In genomic region chrX:11793734-11794133, GRCh38 we compare ENCODE assay signal across 18 cellular contexts. TPM values are rescaled to one million over a fixed set of nuclear protein-coding genes. Genes with fewer than 3 reads are reported as not detected.
DNase-seq lines count a peak whose midpoint lies in the region; ATAC-seq and TF ChIP-seq lines count a peak whose summit lies in the region.
"Had no signal": no experiment of that assay in that cellular context is flagged by ENCODE, and none has a peak within 500 bp of the region (broad histone marks: within the 10 kb centered on the region; RNA-seq: fewer than 3 reads in every experiment).

No MANE protein-coding gene starts in this region.

- no peaks in the 10 kb centered on the region for H3K79me2 ChIP-seq in mesendoderm (ENCODE audit: control insufficient read depth, insufficient read depth, low read length)

- CTCF ChIA-PET in activated CD4-positive, alpha-beta T cell treated with anti-CD3 and anti-CD28 coated beads, Interleukin-2, amount 10 ng/mL, durations not matched to agents 7 days and 5 days (lab: Charles Lee): interaction anchor here (1.2 kb wide), 1 partner anchor 12 kb away, joined by 5 read pairs; no protein-coding TSS in a partner anchor
- CTCF ChIA-PET in CD8-positive, alpha-beta T cell (lab: Charles Lee): no interaction called here

- H2BK5ac ChIP-seq in mesendoderm (ENCODE audit: low read length): no peak overlapping the region

- H3K9ac ChIP-seq in mesendoderm (ENCODE audit: low read length): no peak overlapping the region

- no peak for TF ChIP-seq CTCF in CD8-positive, alpha-beta T cell (IDR thresholded peaks at IDR 0.05)

- no peaks in the 10 kb centered on the region for H3K9me3 Mint-ChIP-seq in activated CD4-positive, alpha-beta T cell treated with anti-CD3 and anti-CD28 coated beads, Interleukin-2, amount 10 ng/mL, durations not matched to agents 7 days and 5 days
- H3K9me3 Mint-ChIP-seq in CD8-positive, alpha-beta T cell: no peaks in the 10 kb centered on the region
- H3K9me3 Mint-ChIP-seq in activated T-helper 17 cell treated with anti-CD3 and anti-CD28 coated beads, Interleukin-2, amount 50 U/mL, for 72 hours: no peaks in the 10 kb centered on the region
- H3K9me3 Mint-ChIP-seq: GM23338 had no signal

- no peaks in the 10 kb centered on the region for H3K27me3 Mint-ChIP-seq in activated CD4-positive, alpha-beta T cell treated with anti-CD3 and anti-CD28 coated beads, Interleukin-2, amount 10 ng/mL, durations not matched to agents 7 days and 5 days
- no peaks in the 10 kb centered on the region for H3K27me3 Mint-ChIP-seq in CD8-positive, alpha-beta T cell (ENCODE audit: low read depth)
- H3K27me3 Mint-ChIP-seq in activated T-helper 17 cell treated with anti-CD3 and anti-CD28 coated beads, Interleukin-2, amount 50 U/mL, for 72 hours: no peaks in the 10 kb centered on the region
- no peaks in the 10 kb centered on the region for H3K27me3 Mint-ChIP-seq in T-helper 17 cell

- H3K27ac ChIP-seq in CD8-positive, alpha-beta T cell (ENCODE audit: low read depth, low read length): no peak overlapping the region
- no peak overlapping the region for H3K27ac ChIP-seq in mesendoderm (ENCODE audit: low read depth, low read length)
- H3K27ac ChIP-seq: Peyer's patch had no signal

- H2AK5ac ChIP-seq in mesendoderm (ENCODE audit: low read length): no peak overlapping the region

- ATAC-seq in CD8-positive, alpha-beta T cell: no peak
- no peak for ATAC-seq in activated T-helper 17 cell treated with anti-CD3 and anti-CD28 coated beads, Interleukin-2, amount 50 U/mL, for 72 hours (replicated peaks)
- ATAC-seq in T-helper 17 cell: no peak
- ATAC-seq in HG02571 (IDR thresholded peaks at IDR 0.05; ENCODE audit: unreplicated experiment): no peak
- ATAC-seq: GM23338 had no signal

- no peak overlapping the region for H3K23ac ChIP-seq in mesendoderm (ENCODE audit: low read length)

- H3K9me3 ChIP-seq in CD8-positive, alpha-beta T cell (ENCODE audit: low read length): no peaks in the 10 kb centered on the region
- no peaks in the 10 kb centered on the region for H3K9me3 ChIP-seq in T-helper 17 cell (ENCODE audit: control insufficient read depth, low read length, poor library complexity, severe bottlenecking)
- H3K9me3 ChIP-seq: Peyer's patch had no signal

- no CpG with 5 or more reads among the region's 6 CpGs for WGBS in mesendoderm (ENCODE audit: extremely low coverage, insufficient coverage, low lambda C conversion rate)

- H3K4me3 Mint-ChIP-seq in activated CD4-positive, alpha-beta T cell treated with anti-CD3 and anti-CD28 coated beads, Interleukin-2, amount 10 ng/mL, durations not matched to agents 7 days and 5 days: no peak overlapping the region
- no peak overlapping the region for H3K4me3 Mint-ChIP-seq in CD8-positive, alpha-beta T cell
- H3K4me3 Mint-ChIP-seq in activated T-helper 17 cell treated with anti-CD3 and anti-CD28 coated beads, Interleukin-2, amount 50 U/mL, for 72 hours: peak overlapping the region; percentile 34
- no peak overlapping the region for H3K4me3 Mint-ChIP-seq in T-helper 17 cell
- H3K4me3 Mint-ChIP-seq: CD14-positive monocyte, GM23338 had no signal

- no peaks in the 10 kb centered on the region for H3K79me1 ChIP-seq in mesendoderm (ENCODE audit: low read length)

- no peaks in the 10 kb centered on the region for H3K27me3 ChIP-seq in CD8-positive, alpha-beta T cell (ENCODE audit: insufficient read depth, low read length)
- H3K27me3 ChIP-seq in mesendoderm (ENCODE audit: insufficient read depth, low read length, poor library complexity): no peaks in the 10 kb centered on the region
- H3K27me3 ChIP-seq: Peyer's patch had no signal

- no peak for DNase-seq in activated CD4-positive, alpha-beta T cell treated with anti-CD3 and anti-CD28 coated beads, Interleukin-2, amount 10 ng/mL, durations not matched to agents 7 days and 5 days
- DNase-seq in activated CD4-positive, alpha-beta T cell treated with anti-CD3 and anti-CD28 coated beads for 1 hour: no peak
- DNase-seq in CD8-positive, alpha-beta T cell: no peak
- DNase-seq in mesendoderm: peak; percentile 4
- DNase-seq in T-helper 17 cell: no peak
- no peak for DNase-seq in globus pallidus (ENCODE audit: low spot score)
- DNase-seq: DMS79, IMR-90, MV-4-11, NCI-H1417 treated with DMSO at 0.1 percent for 48 hours, NCI-H2029 treated with DMSO at 0.1 percent for 48 hours, NCI-H510A, NCI-H82, Peyer's patch had no signal

- H3K4me1 ChIP-seq in CD8-positive, alpha-beta T cell (ENCODE audit: insufficient read depth, low read length): peaks cover 28% of the 10 kb centered on the region
- no peaks in the 10 kb centered on the region for H3K4me1 ChIP-seq in mesendoderm (ENCODE audit: control insufficient read depth, low read depth, low read length)
- H3K4me1 ChIP-seq: Peyer's patch had no signal

- H2BK15ac ChIP-seq in mesendoderm (replicated peaks; ENCODE audit: low read depth): no peak overlapping the region

- H3K56ac ChIP-seq in mesendoderm (ENCODE audit: low read length): no peak overlapping the region

- no peak overlapping the region for H4K8ac ChIP-seq in mesendoderm (ENCODE audit: low read depth, low read length)

- intact Hi-C loops in CD8-positive, alpha-beta T cell (cut with DNase I, micrococcal nuclease): no loop called here

- H2BK120ac ChIP-seq in mesendoderm (ENCODE audit: low read depth, low read length): no peak overlapping the region

- H3K36me3 Mint-ChIP-seq in activated CD4-positive, alpha-beta T cell treated with anti-CD3 and anti-CD28 coated beads, Interleukin-2, amount 10 ng/mL, durations not matched to agents 7 days and 5 days (ENCODE audit: low read depth): no peaks in the 10 kb centered on the region
- no peaks in the 10 kb centered on the region for H3K36me3 Mint-ChIP-seq in CD8-positive, alpha-beta T cell
- H3K36me3 Mint-ChIP-seq in activated T-helper 17 cell treated with anti-CD3 and anti-CD28 coated beads, Interleukin-2, amount 50 U/mL, for 72 hours (ENCODE audit: low read depth): peaks cover 6% of the 10 kb centered on the region
- no peaks in the 10 kb centered on the region for H3K36me3 Mint-ChIP-seq in T-helper 17 cell (ENCODE audit: low read depth)
- H3K36me3 Mint-ChIP-seq: CD14-positive monocyte had no signal

- H3K4me3 ChIP-seq in CD8-positive, alpha-beta T cell (ENCODE audit: low read depth, low read length): no peak overlapping the region
- no peak overlapping the region for H3K4me3 ChIP-seq in mesendoderm (ENCODE audit: low read length)
- H3K4me3 ChIP-seq: GM23338, Peyer's patch had no signal

- H3K27ac Mint-ChIP-seq in activated CD4-positive, alpha-beta T cell treated with anti-CD3 and anti-CD28 coated beads, Interleukin-2, amount 10 ng/mL, durations not matched to agents 7 days and 5 days: peak overlapping the region; percentile 87
- peak overlapping the region; percentile 91 for H3K27ac Mint-ChIP-seq in CD8-positive, alpha-beta T cell
- peak overlapping the region; percentile 91 for H3K27ac Mint-ChIP-seq in activated T-helper 17 cell treated with anti-CD3 and anti-CD28 coated beads, Interleukin-2, amount 50 U/mL, for 72 hours
- no peak overlapping the region for H3K27ac Mint-ChIP-seq in T-helper 17 cell
- H3K27ac Mint-ChIP-seq: CD14-positive monocyte, GM23338 had no signal

- H3K4me1 Mint-ChIP-seq in activated CD4-positive, alpha-beta T cell treated with anti-CD3 and anti-CD28 coated beads, Interleukin-2, amount 10 ng/mL, durations not matched to agents 7 days and 5 days: peaks cover 33% of the 10 kb centered on the region
- peaks cover 32% of the 10 kb centered on the region for H3K4me1 Mint-ChIP-seq in CD8-positive, alpha-beta T cell (ENCODE audit: low read depth)
- H3K4me1 Mint-ChIP-seq in activated T-helper 17 cell treated with anti-CD3 and anti-CD28 coated beads, Interleukin-2, amount 50 U/mL, for 72 hours: no peaks in the 10 kb centered on the region
- H3K4me1 Mint-ChIP-seq in T-helper 17 cell: peaks cover 5% of the 10 kb centered on the region
- H3K4me1 Mint-ChIP-seq: CD14-positive monocyte had no signal

- POLR2A ChIA-PET in activated CD4-positive, alpha-beta T cell treated with anti-CD3 and anti-CD28 coated beads, Interleukin-2, amount 10 ng/mL, durations not matched to agents 7 days and 5 days (lab: Charles Lee): no interaction called here
- POLR2A ChIA-PET in CD8-positive, alpha-beta T cell (lab: Charles Lee): no interaction called here

- H3K4me2 ChIP-seq in mesendoderm (ENCODE audit: low read length): no peak overlapping the region
- H3K4me2 ChIP-seq: GM23338 had no signal

- H3K36me3 ChIP-seq in CD8-positive, alpha-beta T cell (ENCODE audit: insufficient read depth, low read length): no peaks in the 10 kb centered on the region
- no peaks in the 10 kb centered on the region for H3K36me3 ChIP-seq in mesendoderm (ENCODE audit: control insufficient read depth, insufficient read depth, low read length)
- H3K36me3 ChIP-seq: Peyer's patch had no signal

- no peak overlapping the region for H3K4ac ChIP-seq in mesendoderm (ENCODE audit: low read depth, low read length)

- no peak overlapping the region for H4K5ac ChIP-seq in mesendoderm (ENCODE audit: low read length)

- no peak overlapping the region for H3K18ac ChIP-seq in mesendoderm (ENCODE audit: low read length)

RNA-seq across cellular contexts. Expression of gene MSL3, which starts 35.7 kb away (rescaled TPM):
- total RNA-seq in activated CD4-positive, alpha-beta T cell treated with anti-CD3 and anti-CD28 coated beads, Interleukin-2, amount 10 ng/mL, durations not matched to agents 7 days and 5 days: 10 to 100 TPM; 73.5 to 74.5 TPM
- 100 to 1,000 TPM; 104 to 106 TPM for total RNA-seq in CD8-positive, alpha-beta T cell
- 10 to 100 TPM; 36.4 to 45.0 TPM for total RNA-seq in activated T-helper 17 cell treated with anti-CD3 and anti-CD28 coated beads, Interleukin-2, amount 50 U/mL, for 72 hours
- polyA plus RNA-seq in mesendoderm (2013, experiment 1 of 2): 13.2 TPM
- 14.0 TPM for polyA plus RNA-seq in mesendoderm (2013, experiment 2 of 2)
- 10 to 100 TPM; 86.2 to 86.3 TPM for total RNA-seq in T-helper 17 cell
